Comparison of ENCODE assay signal across 9 cellular contexts in the genomic region with DNA sequence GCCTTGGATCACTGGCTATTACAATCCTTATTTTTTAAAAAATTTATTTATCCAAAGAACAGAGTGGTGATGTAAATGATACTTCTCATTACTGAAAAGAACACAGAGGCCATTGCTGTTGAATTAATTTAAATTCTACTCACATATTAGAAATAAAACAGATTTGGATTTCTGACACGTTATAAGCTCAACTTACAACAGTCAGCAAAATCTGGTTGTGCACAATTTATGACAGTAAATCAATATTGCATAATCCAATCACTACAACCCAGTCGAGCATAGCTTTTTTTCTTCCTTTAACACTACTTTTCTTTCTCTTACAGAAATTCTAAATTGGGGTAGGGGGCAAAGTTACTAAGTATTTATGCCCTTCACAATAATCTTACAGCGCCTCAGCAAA. TPM values are rescaled to one million over a fixed set of nuclear protein-coding genes. Genes with fewer than 3 reads are reported as not detected.
"Had no signal": no experiment of that assay in that cellular context is flagged by ENCODE, and none has a peak within 500 bp of the region (broad histone marks: within the 10 kb centered on the region; RNA-seq: fewer than 3 reads in every experiment).

No MANE protein-coding gene starts in this region.

- H2AFZ ChIP-seq: GM23248 had no signal

- DNase-seq: GM23248, GOT3, H7, HFFc6, KG1 had no signal

- ATAC-seq: HCT116 had no signal

- H3K4me3 ChIP-seq: GM23248, HAP-1 had no signal

- H3K9me3 ChIP-seq: HAP-1 had no signal

- H3K9ac ChIP-seq: GM23248 had no signal

- H3K27ac ChIP-seq: GM23248, HL-60 had no signal

- H3K36me3 ChIP-seq: HAP-1 had no signal

RNA-seq across cellular contexts. Expression of gene HGD, which starts 17.3 kb away (rescaled TPM):
- total RNA-seq: GM23248, HT1080 had no signal
- polyA plus RNA-seq: GM23248 had no signal
